ENCODE assay signal across 22 cellular contexts in genomic region chr10:43706166-43706565, GRCh38. TPM values are rescaled to one million over a fixed set of nuclear protein-coding genes. Genes with fewer than 3 reads are reported as not detected.
A peak's percentile ranks its signal among the peaks of the same experiment; 100 is the strongest.
DNase-seq lines count a peak whose midpoint lies in the region; ATAC-seq and TF ChIP-seq lines count a peak whose summit lies in the region.
"Had no signal": no experiment of that assay in that cellular context is flagged by ENCODE, and none has a peak within 500 bp of the region (broad histone marks: within the 10 kb centered on the region; RNA-seq: fewer than 3 reads in every experiment).

No MANE protein-coding gene starts in this region.

- H3K4me1 ChIP-seq in IMR-90 (ENCODE audit: control insufficient read depth, insufficient read depth, low read length) (peaks cover 4% of the 10 kb centered on the region; the same call in 1 of the 2 replicates), spleen (peaks cover 0 to 26% (median 9%) of the 10 kb centered on the region in 6 donors), breast epithelium (no peaks in the 10 kb centered on the region)

- no peak overlapping the region for H3K23ac ChIP-seq in IMR-90 (ENCODE audit: low read depth, low read length)

- WGBS in IMR-90 (ENCODE audit: extremely low coverage in 2 of 2, insufficient read length in 1 of 2), 2 experiments = no CpG with 5 or more reads among the region's 6 CpGs
- WGBS in spleen, 5 donors = 73 to 97% (median 82%) methylated on average over 6 of the region's 6 CpGs

- no peaks in the 10 kb centered on the region for H3K4me1 Mint-ChIP-seq in activated naive CD8-positive, alpha-beta T cell treated with anti-CD3 and anti-CD28 coated beads, Interleukin-2, amount 50 U/mL, for 24 hours
- H3K4me1 Mint-ChIP-seq in activated naive CD8-positive, alpha-beta T cell treated with anti-CD3 and anti-CD28 coated beads for 36 hours = no peaks in the 10 kb centered on the region
- H3K4me1 Mint-ChIP-seq: GM23338 had no signal

- H3K4ac ChIP-seq in IMR-90 (ENCODE audit: low read depth, low read length) = no peak overlapping the region

- no peak overlapping the region for H2AK9ac ChIP-seq in IMR-90 (replicated peaks; ENCODE audit: low read depth, low read length, poor library complexity)

- in situ Hi-C loops in IMR-90 (cut with MboI; ENCODE audit: low sequenced_read_pairs) = no loop called here

- H3K9me3 ChIP-seq in IMR-90 (ENCODE audit: control insufficient read depth, insufficient read depth, low read length) (no peaks in the 10 kb centered on the region), spleen (no peaks in the 10 kb centered on the region), breast epithelium (no peaks in the 10 kb centered on the region)
- H3K9me3 ChIP-seq: SJSA1 had no signal

- H3K9me3 Mint-ChIP-seq in activated naive CD8-positive, alpha-beta T cell treated with anti-CD3 and anti-CD28 coated beads, Interleukin-2, amount 50 U/mL, for 24 hours = no peaks in the 10 kb centered on the region
- no peaks in the 10 kb centered on the region for H3K9me3 Mint-ChIP-seq in activated naive CD8-positive, alpha-beta T cell treated with anti-CD3 and anti-CD28 coated beads for 36 hours
- H3K9me3 Mint-ChIP-seq: GM23338 had no signal

- peak overlapping the region; percentile 30 for H3K27ac Mint-ChIP-seq in activated naive CD8-positive, alpha-beta T cell treated with anti-CD3 and anti-CD28 coated beads, Interleukin-2, amount 50 U/mL, for 24 hours
- no peak overlapping the region for H3K27ac Mint-ChIP-seq in activated naive CD8-positive, alpha-beta T cell treated with anti-CD3 and anti-CD28 coated beads for 36 hours
- H3K27ac Mint-ChIP-seq: GM23338 had no signal

- H3K27ac ChIP-seq in IMR-90 (ENCODE audit: insufficient read depth, low read length) (no peak overlapping the region), spleen (no peak overlapping the region), breast epithelium (no peak overlapping the region)
- H3K27ac ChIP-seq: SJSA1 had no signal

- no peak overlapping the region for H3K4me3 Mint-ChIP-seq in activated naive CD8-positive, alpha-beta T cell treated with anti-CD3 and anti-CD28 coated beads, Interleukin-2, amount 50 U/mL, for 24 hours
- no peak overlapping the region for H3K4me3 Mint-ChIP-seq in activated naive CD8-positive, alpha-beta T cell treated with anti-CD3 and anti-CD28 coated beads for 36 hours
- H3K4me3 Mint-ChIP-seq: GM23338 had no signal

- H3K4me3 ChIP-seq in IMR-90 (ENCODE audit: insufficient read depth, low read depth, low read length) (no peak overlapping the region), spleen (no peak overlapping the region), breast epithelium (no peak overlapping the region)
- H3K4me3 ChIP-seq: GM23338, SJSA1 had no signal

- DNase-seq in activated naive CD8-positive, alpha-beta T cell treated with anti-CD3 and anti-CD28 coated beads, Interleukin-2, amount 50 U/mL, for 24 hours = no peak
- no peak for DNase-seq in activated naive CD8-positive, alpha-beta T cell treated with anti-CD3 and anti-CD28 coated beads for 36 hours
- no peak for DNase-seq in IMR-90
- peak; percentile 3 for DNase-seq in mucosa of gallbladder (ENCODE audit: low spot score)
- peak; percentile 45 for DNase-seq in spleen
- no peak for DNase-seq in breast epithelium (ENCODE audit: low spot score in 2 of 2)
- no peak for DNase-seq in NCI-H2171 (lab: John Stamatoyannopoulos, UW)
- DNase-seq: Calu3; DND-41; HCEC 1CT; KG1; MM.1S; NCI-H2029; NCI-H446 treated with DMSO at 0.1 percent for 48 hours; NCI-H526; NCI-H82; NK-92 treated with Interleukin-12 subunit alpha and Interleukin-12 subunit beta, amount 100 ng/mL, for 24 hours; PC-3 had no signal

- intact Hi-C loops in IMR-90 (cut with micrococcal nuclease) = no loop called here
- intact Hi-C loops in spleen (cut with DNase I; ENCODE audit: low total_unique reads) = no loop called here
- intact Hi-C loops in breast epithelium (cut with DNase I; ENCODE audit: low total_unique reads) = no loop called here

- no peaks in the 10 kb centered on the region for H3K79me1 ChIP-seq in IMR-90 (ENCODE audit: low read depth in 1 of 2, low read length in 2 of 2)

- no peak for ATAC-seq in activated naive CD8-positive, alpha-beta T cell treated with anti-CD3 and anti-CD28 coated beads, Interleukin-2, amount 50 U/mL, for 24 hours
- no peak for ATAC-seq in IMR-90 (ENCODE audit: low read depth)
- no peak for ATAC-seq in GM21786 (IDR thresholded peaks at IDR 0.05; ENCODE audit: unreplicated experiment)
- ATAC-seq: GM23338, PC-3 had no signal

- no peaks in the 10 kb centered on the region for H3K27me3 Mint-ChIP-seq in activated naive CD8-positive, alpha-beta T cell treated with anti-CD3 and anti-CD28 coated beads, Interleukin-2, amount 50 U/mL, for 24 hours
- H3K27me3 Mint-ChIP-seq in activated naive CD8-positive, alpha-beta T cell treated with anti-CD3 and anti-CD28 coated beads for 36 hours = no peaks in the 10 kb centered on the region

- no peak for TF ChIP-seq POLR2A in IMR-90 (IDR thresholded peaks at IDR 0.05; ENCODE audit: low read depth, low read length)
- TF ChIP-seq POLR2A in spleen (IDR thresholded peaks at IDR 0.05) = no peak
- TF ChIP-seq POLR2A in breast epithelium (IDR thresholded peaks at IDR 0.05) = no peak

- no peak overlapping the region for H3K18ac ChIP-seq in IMR-90 (ENCODE audit: low read depth, low read length)

- no peak overlapping the region for H2BK20ac ChIP-seq in IMR-90 (ENCODE audit: low read depth, low read length)

- H4K8ac ChIP-seq in IMR-90 (ENCODE audit: low read depth in 2 of 2, low read length in 2 of 2) = no peak overlapping the region

- dilution Hi-C loops in IMR-90 (cut with HindIII; ENCODE audit: low sequenced_read_pairs, unreplicated experiment) = no loop called here

- H2BK15ac ChIP-seq in IMR-90 (ENCODE audit: low read depth, low read length) = no peak overlapping the region

- no peaks in the 10 kb centered on the region for H4K20me1 ChIP-seq in IMR-90 (ENCODE audit: insufficient read depth, low read length)

- peak overlapping the region; percentile 51 for H2AFZ ChIP-seq in IMR-90 (replicated peaks; ENCODE audit: low read length, poor library complexity)
- H2AFZ ChIP-seq: GM23338 had no signal

- no peak overlapping the region for H2AK5ac ChIP-seq in IMR-90 (ENCODE audit: low read depth, low read length)

- POLR2A ChIA-PET in IMR-90 (lab: Charles Lee; ENCODE audit: unreplicated experiment) = no interaction called here

- no peak overlapping the region for H3K56ac ChIP-seq in IMR-90 (ENCODE audit: extremely low read depth, insufficient read depth, low read length)

- H2BK5ac ChIP-seq in IMR-90 (ENCODE audit: low read depth, low read length, poor library complexity, severe bottlenecking) = no peak overlapping the region

- TF ChIP-seq CTCF in IMR-90 (conservative IDR thresholded peaks at IDR 0.05; ENCODE audit: low read depth, low read length) (no peak), spleen (IDR thresholded peaks at IDR 0.05 in 8 of 11, conservative IDR thresholded peaks at IDR 0.05 in 3 of 11) (no peak), breast epithelium (IDR thresholded peaks at IDR 0.05) (no peak)

- no peak overlapping the region for H3K4me2 ChIP-seq in IMR-90 (ENCODE audit: low read depth, low read length)
- H3K4me2 ChIP-seq: GM23338 had no signal

- H3K36me3 ChIP-seq in IMR-90 (ENCODE audit: control insufficient read depth, insufficient read depth, low read length) = no peaks in the 10 kb centered on the region
- no peaks in the 10 kb centered on the region for H3K36me3 ChIP-seq in spleen
- no peaks in the 10 kb centered on the region for H3K36me3 ChIP-seq in breast epithelium
- H3K36me3 ChIP-seq: SJSA1 had no signal

- CTCF ChIA-PET in IMR-90 (lab: Yijun Ruan, JAX) = no interaction called here

- no peak overlapping the region for H4K91ac ChIP-seq in IMR-90 (ENCODE audit: insufficient read depth, low read depth, low read length)

- H3K9me1 ChIP-seq in IMR-90 (ENCODE audit: insufficient read depth, low read length) = no peaks in the 10 kb centered on the region

- H3K14ac ChIP-seq in IMR-90 (replicated peaks; ENCODE audit: low read depth, low read length) = no peak overlapping the region

- no peak overlapping the region for H2BK120ac ChIP-seq in IMR-90 (ENCODE audit: low read depth, low read length)

- no peaks in the 10 kb centered on the region for H3K36me3 Mint-ChIP-seq in activated naive CD8-positive, alpha-beta T cell treated with anti-CD3 and anti-CD28 coated beads, Interleukin-2, amount 50 U/mL, for 24 hours (ENCODE audit: low read depth)
- no peaks in the 10 kb centered on the region for H3K36me3 Mint-ChIP-seq in activated naive CD8-positive, alpha-beta T cell treated with anti-CD3 and anti-CD28 coated beads for 36 hours

- BruUV-seq in IMR-90 (replicated peaks; lab: Mats Ljungman, UMichigan) = no TSS peak

- no peak overlapping the region for H3K9ac ChIP-seq in IMR-90 (ENCODE audit: low read depth, low read length)

- no peak for TF ChIP-seq RAD21 in IMR-90 (IDR thresholded peaks at IDR 0.05; ENCODE audit: low read length)

- H3K27me3 ChIP-seq in IMR-90 (ENCODE audit: control insufficient read depth, insufficient read depth, low read length) = peaks cover 3% of the 10 kb centered on the region
- peaks cover 0 to 7% (median 0%) of the 10 kb centered on the region in 7 donors for H3K27me3 ChIP-seq in spleen (replicated peaks in 1 of 7)
- H3K27me3 ChIP-seq in breast epithelium = no peaks in the 10 kb centered on the region
- H3K27me3 ChIP-seq: SJSA1 had no signal

- H4K5ac ChIP-seq in IMR-90 (ENCODE audit: low read depth, low read length) = no peak overlapping the region

TF ChIP-seq in IMR-90, 13 proteins besides CTCF, POLR2A, EP300 and RAD21 (continues in another document):
- TF ChIP-seq CHD1 (IDR thresholded peaks at IDR 0.05; ENCODE audit: low read depth, low read length) (no peak), CEBPB (IDR thresholded peaks at IDR 0.05; ENCODE audit: low read depth, low read length) (no peak), RCOR1 (IDR thresholded peaks at IDR 0.05; ENCODE audit: insufficient replicate concordance, low read length) (no peak), RFX5 (IDR thresholded peaks at IDR 0.05; ENCODE audit: low read depth, low read length) (no peak), SMC3 (IDR thresholded peaks at IDR 0.05; ENCODE audit: low read depth, low read length) (no peak), MAFK (IDR thresholded peaks at IDR 0.05; ENCODE audit: low read depth, low read length) (no peak), MAZ (IDR thresholded peaks at IDR 0.05; ENCODE audit: borderline replicate concordance, low read depth, low read length) (no peak)

RNA-seq across cellular contexts. Expression of gene ZNF32, which starts 57.5 kb away (rescaled TPM):
- 10 to 100 TPM; 12.2 to 13.9 TPM for total RNA-seq in activated naive CD8-positive, alpha-beta T cell treated with anti-CD3 and anti-CD28 coated beads for 36 hours
- 21.4 and 31.2 TPM in 2 replicates for total RNA-seq in IMR-90 (2012; rRNA removed)
- polyA plus RNA-seq in IMR-90 (2012; rRNA removed) = 26.4 and 30.1 TPM in 2 replicates
- 9.1 and 20.2 TPM in 2 replicates for polyA plus RNA-seq in IMR-90 (2012; cell fraction: cytosol; rRNA removed)
- polyA plus RNA-seq in IMR-90 (2012; cell fraction: nucleus; rRNA removed; ENCODE audit: low replicate concordance) = 5.8 and 34.8 TPM in 2 replicates
- total RNA-seq in mucosa of gallbladder = 46.2 TPM
- 10 to 100 TPM; 26.3 to 42.4 (median 29.7) TPM for total RNA-seq in spleen
- polyA plus RNA-seq in spleen = 10 to 100 TPM; 60.9 to 68.8 (median 63.6) TPM
- total RNA-seq in breast epithelium = 10 to 100 TPM; 53.1 to 74.3 (median 54.4) TPM
- total RNA-seq: A172 had no signal

Comparison
In these comparisons a context has a peak if more than half of its experiments do, and no peak if none do; other contexts are left out.
1. DNase-seq: peak in mucosa of gallbladder (single experiment) and spleen (single experiment); none in activated naive CD8-positive, alpha-beta T cell treated with anti-CD3 and anti-CD28 coated beads, Interleukin-2, amount 50 U/mL, for 24 hours (single experiment), activated naive CD8-positive, alpha-beta T cell treated with anti-CD3 and anti-CD28 coated beads for 36 hours (single experiment), IMR-90 (single experiment), breast epithelium (0 of 2) and NCI-H2171 (single experiment).